ENCODE assay signal across 17 cellular contexts in genomic region chr5:53166101-53166500, GRCh38.
"Had no signal": no experiment of that assay in that cellular context is flagged by ENCODE, and none has a peak within 500 bp of the region (broad histone marks: within the 10 kb centered on the region; RNA-seq: fewer than 3 reads in every experiment).

No MANE protein-coding gene starts in this region.

- H3K9me3 ChIP-seq: right lobe of liver, stomach, vagina had no signal

- H3K27me3 ChIP-seq: hepatocyte, right lobe of liver, stomach, vagina had no signal

- H2AFZ ChIP-seq: hepatocyte had no signal

- DNase-seq: activated CD4-positive, alpha-beta T cell treated with anti-CD3 and anti-CD28 coated beads for 1 hour; activated CD4-positive, alpha-beta T cell treated with anti-CD3 and anti-CD28 coated beads, Interleukin-2, amount 50 U/mL, for 1 hour; activated CD8-positive, alpha-beta T cell treated with anti-CD3 and anti-CD28 coated beads, Interleukin-2, amount 10 ng/mL, durations not matched to agents 7 days and 5 days; activated gamma-delta T cell treated with Interleukin-2 at 50 U/mL for 16 hours; activated T-cell treated with anti-CD3 and anti-CD28 coated beads, Interleukin-2, amount 50 U/mL, for 1 hour; aorta; effector CD4-positive, alpha-beta T cell; kidney glomerular epithelial cell; occipital lobe; right lobe of liver; stimulated activated CD4-positive, alpha-beta T cell treated with anti-CD3 and anti-CD28 coated beads, Interleukin-2, amount 100 ng/mL, for 24 hours; stomach; T-cell; trophoblast cell had no signal

- H3K36me3 ChIP-seq: right lobe of liver, stomach, vagina had no signal

- H3K4me3 ChIP-seq: hepatocyte, right lobe of liver, skin epidermis, stomach, vagina had no signal

- H3K4me2 ChIP-seq: hepatocyte had no signal

- H3K4me1 ChIP-seq: vagina had no signal

- H3K79me2 ChIP-seq: hepatocyte had no signal

- H3K27ac ChIP-seq: hepatocyte, skin epidermis, stomach, vagina had no signal
